17 cellular contexts compared by ENCODE assay signal in genomic region chr5:117881426-117882230, GRCh38.
"Had no signal": no experiment of that assay in that cellular context is flagged by ENCODE, and none has a peak within 500 bp of the region (broad histone marks: within the 10 kb centered on the region; RNA-seq: fewer than 3 reads in every experiment).

No MANE protein-coding gene starts in this region.

- DNase-seq: activated CD4-positive, alpha-beta memory T cell treated with anti-CD3 and anti-CD28 coated beads, Interleukin-2, amount 10 ng/mL, durations not matched to agents 7 days and 5 days; activated CD4-positive, alpha-beta T cell treated with anti-CD3 and anti-CD28 coated beads for 48 hours; activated CD4-positive, CD25-positive, alpha-beta regulatory T cell; activated CD8-positive, alpha-beta memory T cell treated with anti-CD3 and anti-CD28 coated beads, Interleukin-2, amount 10 ng/mL, durations not matched to agents 7 days and 5 days; activated naive CD4-positive, alpha-beta T cell treated with anti-CD3 and anti-CD28 coated beads, Interleukin-2, amount 10 ng/mL, durations not matched to agents 7 days and 5 days; activated naive CD8-positive, alpha-beta T cell treated with anti-CD3 and anti-CD28 coated beads, Interleukin-2, amount 50 U/mL, for 24 hours; activated T-cell treated with anti-CD3 and anti-CD28 coated beads, Interleukin-2, amount 50 U/mL, for 24 hours; colonic mucosa; endodermal cell; foreskin fibroblast; hypothalamus; islet precursor cell; natural killer cell; stimulated activated CD8-positive, alpha-beta memory T cell treated with anti-CD3 and anti-CD28 coated beads, Interleukin-4, amount 100 ng/mL, for 48 hours; stimulated activated naive CD4-positive, alpha-beta T cell; T-helper 9 cell; thyroid gland had no signal

- ATAC-seq: activated CD8-positive, alpha-beta memory T cell treated with anti-CD3 and anti-CD28 coated beads, Interleukin-2, amount 10 ng/mL, durations not matched to agents 7 days and 5 days; activated naive CD8-positive, alpha-beta T cell treated with anti-CD3 and anti-CD28 coated beads, Interleukin-2, amount 50 U/mL, for 24 hours; natural killer cell had no signal
